Comparison of ENCODE assay signal across 8 cellular contexts in genomic region chr2:12717191-12717987, GRCh38. TPM values are rescaled to one million over a fixed set of nuclear protein-coding genes. Genes with fewer than 3 reads are reported as not detected.
DNase-seq lines count a peak whose midpoint lies in the region; ATAC-seq and TF ChIP-seq lines count a peak whose summit lies in the region.

No MANE protein-coding gene starts in this region.

- peaks cover 0 to 4% (median 0%) of the 10 kb centered on the region in 11 donors for H3K9me3 Mint-ChIP-seq in naive thymus-derived CD4-positive, alpha-beta T cell

- H3K27me3 Mint-ChIP-seq in naive thymus-derived CD4-positive, alpha-beta T cell, result peaks cover 0 to 15% (median 0%) of the 10 kb centered on the region in 5 donors

- intact Hi-C loops in OCI-LY7 (cut with micrococcal nuclease; ENCODE audit: unreplicated experiment), result loop anchor here (1.0 to 5.0 kb wide), 11 partner anchors 100 to 970 kb away; partner anchors contain the start of gene LPIN1
- intact Hi-C loops in naive thymus-derived CD4-positive, alpha-beta T cell (cut with micrococcal nuclease), result loop anchor here (1.0 to 10.0 kb wide), 21 partner anchors 216 to 1373 kb away; partner anchors contain the start of genes LPIN1 (in 2 of the 2) and ROCK2 (in 1 of the 2)

- peaks cover 58% of the 10 kb centered on the region for H3K79me2 ChIP-seq in DOHH2 (ENCODE audit: control insufficient read depth, low read length)
- H3K79me2 ChIP-seq in OCI-LY7 (ENCODE audit: insufficient read depth, low read depth, low read length), result no peaks in the 10 kb centered on the region; the same call in 1 of the 2 replicates

- peak in 1 of 2 donors; percentile 0 for TF ChIP-seq POLR2A in tibial nerve (IDR thresholded peaks at IDR 0.05)

- ATAC-seq in HG03432 (IDR thresholded peaks at IDR 0.05; ENCODE audit: unreplicated experiment), result peak; percentile 30
- peak; percentile 44 for ATAC-seq in naive thymus-derived CD4-positive, alpha-beta T cell

- H3K36me3 ChIP-seq in DOHH2 (ENCODE audit: control insufficient read depth, low read length) (peaks cover 36% of the 10 kb centered on the region), OCI-LY7 (ENCODE audit: insufficient read depth, low read length) (no peaks in the 10 kb centered on the region), tibial nerve (no peaks in the 10 kb centered on the region)
- H3K36me3 ChIP-seq in naive thymus-derived CD4-positive, alpha-beta T cell (ENCODE audit: control insufficient read depth in 2 of 3, insufficient read depth in 3 of 3, low read length in 3 of 3), result peaks cover 0 to 20% (median 0%) of the 10 kb centered on the region in 3 experiments

- 0 to 1% methylated on average over 55 to 72 of the region's 72 CpGs for WGBS in tibial nerve, 2 donors

- H3K4me1 Mint-ChIP-seq in naive thymus-derived CD4-positive, alpha-beta T cell, result peaks cover 36 to 65% (median 56%) of the 10 kb centered on the region in 7 donors

- H3K4me3 Mint-ChIP-seq in naive thymus-derived CD4-positive, alpha-beta T cell, result peak overlapping the region; percentile 88 to 100 (median 99)

- DNase-seq in OCI-LY7 (ENCODE audit: low spot score) (peak; percentile 70), activated T-helper 1 cell treated with Interleukin-2 at 50 U/mL for 16 hours (ENCODE audit: low read depth) (peak; percentile 33), fibroblast of gingiva (ENCODE audit: low read depth) (peak; percentile 81), tibial nerve (ENCODE audit: low spot score in 2 of 2) (peak in 1 of 2 donors; percentile 34), cortex of kidney (lab: John Stamatoyannopoulos, UW) (no peak)
- DNase-seq in naive thymus-derived CD4-positive, alpha-beta T cell, result peak; percentile 41 to 79 (median 68)

- peaks cover 10% of the 10 kb centered on the region for H3F3A ChIP-seq in DOHH2 (ENCODE audit: control insufficient read depth, insufficient read depth)

- peak overlapping the region; percentile 86 to 97 (median 93) for H3K27ac Mint-ChIP-seq in naive thymus-derived CD4-positive, alpha-beta T cell

- peak overlapping the region; percentile 67 for H3K27ac ChIP-seq in DOHH2 (ENCODE audit: low read depth, low read length)
- no peak overlapping the region for H3K27ac ChIP-seq in OCI-LY7 (ENCODE audit: low read depth, low read length, poor library complexity, severe bottlenecking)
- H3K27ac ChIP-seq in naive thymus-derived CD4-positive, alpha-beta T cell (ENCODE audit: low read depth, low read length), result peak overlapping the region; percentile 88
- H3K27ac ChIP-seq in tibial nerve, result peak overlapping the region; percentile 91 to 96 (median 94)

- H2AFZ ChIP-seq in OCI-LY7 (ENCODE audit: low read length), result peak overlapping the region; percentile 92

- H3K4me3 ChIP-seq in DOHH2 (ENCODE audit: low read length) (peak overlapping the region; percentile 79), OCI-LY7 (ENCODE audit: low read depth, low read length, poor library complexity, severe bottlenecking) (peak overlapping the region; percentile 81), tibial nerve (peak overlapping the region; percentile 85 to 91 (median 86))
- peak overlapping the region; percentile 86 for H3K4me3 ChIP-seq in naive thymus-derived CD4-positive, alpha-beta T cell (ENCODE audit: low read length)

- TF ChIP-seq CTCF in DOHH2 (IDR thresholded peaks at IDR 0.05; ENCODE audit: low read depth, low read length, poor library complexity, severe bottlenecking) (peak; percentile 69), OCI-LY7 (conservative IDR thresholded peaks at IDR 0.05; ENCODE audit: low read length) (peak; percentile 77), tibial nerve (IDR thresholded peaks at IDR 0.05) (peak in 4 of 5 experiments; percentile 37 to 64 (median 52))

- CTCF ChIA-PET in OCI-LY7 (lab: Charles Lee; ENCODE audit: unreplicated experiment), result interaction anchor here (0.6 to 3.2 kb wide), 2 partner anchors 11 to 376 kb away, joined by 3 to 17 read pairs; no protein-coding TSS in a partner anchor
- CTCF ChIA-PET in naive thymus-derived CD4-positive, alpha-beta T cell (lab: Charles Lee), result interaction anchor here (0.5 to 4.7 kb wide), 27 partner anchors 11 to 853 kb away, joined by 3 to 45 read pairs (median 4); no protein-coding TSS in a partner anchor

- H3K4me1 ChIP-seq in DOHH2 (ENCODE audit: control insufficient read depth, low read length) (peaks cover 47% of the 10 kb centered on the region), OCI-LY7 (ENCODE audit: insufficient read depth, low read length, poor library complexity, severe bottlenecking) (peaks cover 43% of the 10 kb centered on the region), tibial nerve (peaks cover 0 to 55% (median 16%) of the 10 kb centered on the region in 4 donors)
- peaks cover 12 to 26% of the 10 kb centered on the region in 2 donors for H3K4me1 ChIP-seq in naive thymus-derived CD4-positive, alpha-beta T cell (ENCODE audit: control insufficient read depth in 2 of 2, insufficient read depth in 2 of 2, low read length in 2 of 2)

- peak overlapping the region; percentile 89 for H3K4me2 ChIP-seq in DOHH2 (ENCODE audit: low read length)
- peak overlapping the region; percentile 99 for H3K4me2 ChIP-seq in OCI-LY7 (ENCODE audit: low read length)

- POLR2A ChIA-PET in OCI-LY7 (lab: Charles Lee), result interaction anchor here (0.7 to 1.6 kb wide), 10 partner anchors 8 to 962 kb away, joined by 3 to 7 read pairs (median 3); no protein-coding TSS in a partner anchor
- POLR2A ChIA-PET in naive thymus-derived CD4-positive, alpha-beta T cell (lab: Charles Lee), result interaction anchor here (0.5 to 3.7 kb wide), 38 partner anchors 9 to 888 kb away, joined by 3 to 39 read pairs (median 4); no protein-coding TSS in a partner anchor

- H3K9me2 ChIP-seq in DOHH2 (replicated peaks; ENCODE audit: control insufficient read depth, low read length), result no peaks in the 10 kb centered on the region
- H3K9me2 ChIP-seq in OCI-LY7 (ENCODE audit: insufficient read depth, low read length), result no peaks in the 10 kb centered on the region

- peaks cover 0 to 28% (median 7%) of the 10 kb centered on the region in 5 donors for H3K36me3 Mint-ChIP-seq in naive thymus-derived CD4-positive, alpha-beta T cell

- no peaks in the 10 kb centered on the region for H3K9me3 ChIP-seq in DOHH2 (ENCODE audit: control insufficient read depth, insufficient read depth, low read length)
- H3K9me3 ChIP-seq in OCI-LY7 (ENCODE audit: low read length), result no peaks in the 10 kb centered on the region
- no peaks in the 10 kb centered on the region for H3K9me3 ChIP-seq in naive thymus-derived CD4-positive, alpha-beta T cell (ENCODE audit: control insufficient read depth in 2 of 3, low read length in 3 of 3)
- H3K9me3 ChIP-seq in tibial nerve, result no peaks in the 10 kb centered on the region

- no peaks in the 10 kb centered on the region for H3K27me3 ChIP-seq in DOHH2 (ENCODE audit: control insufficient read depth, low read length)
- H3K27me3 ChIP-seq in naive thymus-derived CD4-positive, alpha-beta T cell (ENCODE audit: control insufficient read depth in 2 of 2, insufficient read depth in 2 of 2, low read length in 2 of 2), result no peaks in the 10 kb centered on the region
- H3K27me3 ChIP-seq in tibial nerve, result no peaks in the 10 kb centered on the region

- TF ChIP-seq EP300 in tibial nerve (IDR thresholded peaks at IDR 0.05), result peak in 1 of 2 donors; percentile 15

- no TSS peak for BruUV-seq in OCI-LY7 (replicated peaks; lab: Mats Ljungman, UMichigan)

- H4K20me1 ChIP-seq in DOHH2 (ENCODE audit: control insufficient read depth, insufficient read depth, low read depth, low read length), result peaks cover 27% of the 10 kb centered on the region
- 0 out of 2 replicates have a peak, but pooled peaks cover 5% of the 10 kb centered on the region for H4K20me1 ChIP-seq in OCI-LY7 (ENCODE audit: insufficient read depth, low read length)

RNA-seq across cellular contexts. Expression of gene TRIB2, which starts 0.7 kb away (rescaled TPM):
- 11.8 and 18.8 TPM in 2 replicates for total RNA-seq in OCI-LY7 (2014; rRNA removed; shearing (Covaris generic))
- total RNA-seq in OCI-LY7 (2022), result 25.5 and 26.0 TPM in 2 replicates
- total RNA-seq in naive thymus-derived CD4-positive, alpha-beta T cell, result 100 to 1,000 TPM in 3 of 5 experiments, 10 to 100 TPM in 2; 63.1 to 125 (median 110) TPM
- polyA plus RNA-seq in naive thymus-derived CD4-positive, alpha-beta T cell, result 10 to 100 TPM; 41.3 to 57.7 TPM
- total RNA-seq in tibial nerve, result 100 to 1,000 TPM; 182 to 554 (median 315) TPM
